In genomic region chr11:64297722-64298358, GRCh38 we compare ENCODE assay signal across 30 cellular contexts. TPM values are rescaled to one million over a fixed set of nuclear protein-coding genes. Genes with fewer than 3 reads are reported as not detected.
A peak's percentile ranks its signal among the peaks of the same experiment; 100 is the strongest.
DNase-seq lines count a peak whose midpoint lies in the region; ATAC-seq, FAIRE-seq and TF ChIP-seq lines count a peak whose summit lies in the region.
"Had no signal": no experiment of that assay in that cellular context is flagged by ENCODE, and none has a peak within 500 bp of the region (broad histone marks: within the 10 kb centered on the region; RNA-seq: fewer than 3 reads in every experiment).

No MANE protein-coding gene starts in this region.

- POLR2A ChIA-PET in HEK293 (lab: Yijun Ruan, JAX) = no interaction called here
- POLR2A ChIA-PET in K562 (lab: Yijun Ruan, JAX) = no interaction called here

- no peaks in the 10 kb centered on the region for H3K9me1 ChIP-seq in K562 (ENCODE audit: control insufficient read depth, insufficient read depth, low read length)

- TF ChIP-seq EP300 in K562 (IDR thresholded peaks at IDR 0.05; ENCODE audit: low read length) = no peak

- no peaks in the 10 kb centered on the region; the same call in 1 of the 2 replicates for H3K9me3 ChIP-seq in ES-I3 (ENCODE audit: control insufficient read depth, insufficient read depth, low read length)
- H3K9me3 ChIP-seq in HEK293 (ENCODE audit: control insufficient read depth, insufficient read depth, low read depth, low read length) = no peaks in the 10 kb centered on the region
- no peaks in the 10 kb centered on the region for H3K9me3 ChIP-seq in K562 (replicated peaks; ENCODE audit: control insufficient read depth, insufficient read depth, low read depth, low read length)
- H3K9me3 ChIP-seq in mucosa of descending colon = no peaks in the 10 kb centered on the region
- H3K9me3 ChIP-seq: Peyer's patch, tibial artery had no signal

- no peak overlapping the region for H3K4me3 ChIP-seq in HEK293 (ENCODE audit: low read depth, low read length)
- H3K4me3 ChIP-seq in K562 = no peak overlapping the region
- no peak overlapping the region for H3K4me3 ChIP-seq in mucosa of descending colon
- H3K4me3 ChIP-seq: Peyer's patch, tibial artery had no signal

- peaks cover 42 to 49% of the 10 kb centered on the region in 2 experiments for H3K27me3 ChIP-seq in K562 (ENCODE audit: control insufficient read depth in 2 of 2, insufficient read depth in 2 of 2, low read length in 2 of 2)

- no peaks in the 10 kb centered on the region; the same call in 1 of the 2 replicates for H4K20me1 ChIP-seq in K562 (replicated peaks; ENCODE audit: control insufficient read depth, insufficient read depth, low read length)

- H2AFZ ChIP-seq in K562 (ENCODE audit: low read depth, low read length) = no peak overlapping the region
- H2AFZ ChIP-seq: parathyroid adenoma had no signal

- 36% methylated on average over 18 of the region's 18 CpGs for WGBS in K562 (ENCODE audit: insufficient coverage, low coverage, missing lambda C conversion rate)

- TF ChIP-seq POLR2A in K562 (conservative IDR thresholded peaks at IDR 0.05) = no peak

- peak overlapping the region; percentile 3; the same call in 1 of the 2 replicates for H3K9ac ChIP-seq in ES-I3 (ENCODE audit: low read depth, low read length)
- H3K9ac ChIP-seq in K562 (ENCODE audit: insufficient read depth in 1 of 2, low read depth in 2 of 2, low read length in 2 of 2) = no peak overlapping the region
- H3K9ac ChIP-seq: parathyroid adenoma had no signal

- TF ChIP-seq RAD21 in K562 (CRISPR knock-in tag; conservative IDR thresholded peaks at IDR 0.05 in 1 of 2, IDR thresholded peaks at IDR 0.05 in 1 of 2) = no peak

- ATAC-seq in K562 (no peak), mucosa of descending colon (no peak)
- ATAC-seq: activated CD8-positive, alpha-beta T cell treated with anti-CD3 and anti-CD28 coated beads for 36 hours; naive thymus-derived CD8-positive, alpha-beta T cell; SK-N-SH treated with all-trans-retinoic acid at 6 μM for 48 hours; stimulated activated naive B cell treated with anti-CD40 and anti-IgM and Interleukin-4, amounts not matched to agents 10 μg/mL and 1 μg/mL and 100 μg/mL, for 72 hours had no signal

- no TSS peak for BruUV-seq in K562 (replicated peaks; lab: Mats Ljungman, UMichigan)

- no peak overlapping the region for H3K4me2 ChIP-seq in K562 (ENCODE audit: insufficient read depth, low read length)

- no peak for FAIRE-seq in K562 (lab: Jason Lieb, UNC)
- FAIRE-seq: HTR-8/SVneo, keratinocyte had no signal

- H3K36me3 ChIP-seq in ES-I3 (ENCODE audit: insufficient read depth, low read length) = no peaks in the 10 kb centered on the region
- no peaks in the 10 kb centered on the region for H3K36me3 ChIP-seq in HEK293 (ENCODE audit: control insufficient read depth in 2 of 2, insufficient read depth in 1 of 2, low read length in 2 of 2)
- no peaks in the 10 kb centered on the region for H3K36me3 ChIP-seq in K562 (ENCODE audit: control insufficient read depth, insufficient read depth, low read length)
- no peaks in the 10 kb centered on the region for H3K36me3 ChIP-seq in mucosa of descending colon (ENCODE audit: low read depth)
- H3K36me3 ChIP-seq: Peyer's patch, tibial artery had no signal

- no peak for TF ChIP-seq CTCF in HEK293 (tag by site-specific recombination; IDR thresholded peaks at IDR 0.05)
- TF ChIP-seq CTCF in K562 (IDR thresholded peaks at IDR 0.05 in 2 of 3, conservative IDR thresholded peaks at IDR 0.05 in 1 of 3; ENCODE audit: insufficient read depth in 2 of 3, low read depth in 1 of 3, low read length in 3 of 3) = no peak
- TF ChIP-seq CTCF in mucosa of descending colon (IDR thresholded peaks at IDR 0.05) = no peak

- intact Hi-C loops in K562 (cut with micrococcal nuclease) = no loop called here
- intact Hi-C loops in mucosa of descending colon (cut with DNase I, micrococcal nuclease) = no loop called here

- DNase-seq in K562 (ENCODE audit: extremely low read depth in 1 of 4, low spot score in 3 of 4) = no peak
- DNase-seq in mucosa of descending colon = peak in 2 of 3 donors; percentile 53 to 62
- no peak for DNase-seq in foreskin melanocyte
- no peak for DNase-seq in anterior cingulate cortex (lab: John Stamatoyannopoulos, UW)
- DNase-seq in KG1 (lab: John Stamatoyannopoulos, UW) = no peak
- DNase-seq: activated CD4-positive, CD25-positive, alpha-beta regulatory T cell; activated CD8-positive, alpha-beta T cell treated with anti-CD3 and anti-CD28 coated beads for 36 hours; CD4-positive, alpha-beta memory T cell; central memory CD4-positive, alpha-beta T cell; hippocampal formation; NCI-H1417 treated with DMSO at 0.1 percent for 48 hours; NCI-H226; NK-92 treated with Interleukin-12 subunit alpha and Interleukin-12 subunit beta, amount 100 ng/mL, for 24 hours; stimulated activated CD4-positive, alpha-beta T cell treated with anti-CD3 and anti-CD28 coated beads, Interleukin-1b, Interleukin-23, amount 100 ng/mL, for 48 hours; stimulated activated naive B cell treated with anti-CD40 and anti-IgM and Interleukin-4, amounts not matched to agents 10 μg/mL and 1 μg/mL and 100 μg/mL, for 72 hours; T-helper 9 cell; tibial artery had no signal

- in situ Hi-C loops in K562 (cut with MboI) = no loop called here

- H3K4me1 ChIP-seq in ES-I3 (ENCODE audit: insufficient read depth, low read length) (no peaks in the 10 kb centered on the region; the same call in 1 of the 2 replicates), HEK293 (ENCODE audit: control insufficient read depth, insufficient read depth, low read length) (no peaks in the 10 kb centered on the region), K562 (replicated peaks in 1 of 2; ENCODE audit: control insufficient read depth in 2 of 2, insufficient read depth in 2 of 2, low read length in 2 of 2) (peaks cover 3 to 38% of the 10 kb centered on the region in 2 experiments; a peak in 4 of 5 replicates), mucosa of descending colon (ENCODE audit: low read depth) (peaks cover 23% of the 10 kb centered on the region)

- CTCF ChIA-PET in HEK293 (lab: Yijun Ruan, JAX) (interaction anchor here (0.6 kb wide), 1 partner anchor 11 kb away, joined by 3 read pairs; no protein-coding TSS in a partner anchor), K562 (lab: Yijun Ruan, JAX; ENCODE audit: low intra/inter-chr PET ratio) (no interaction called here)

- no peak overlapping the region for H3K27ac ChIP-seq in HEK293 (ENCODE audit: extremely low read depth, low read depth, low read length)
- no peak overlapping the region for H3K27ac ChIP-seq in K562 (ENCODE audit: extremely low read depth, low read depth, low read length)
- H3K27ac ChIP-seq: epithelial cell of prostate, parathyroid adenoma, Peyer's patch, tibial artery had no signal

- H3K79me2 ChIP-seq in K562 (ENCODE audit: control insufficient read depth, insufficient read depth, low read length) = no peaks in the 10 kb centered on the region
- H3K79me2 ChIP-seq: parathyroid adenoma had no signal

RNA-seq across cellular contexts. Expression of gene CATSPERZ, which starts 2.3 kb away (rescaled TPM):
- total RNA-seq in K562 (2011; cell fraction: chromatin; rRNA removed; ENCODE audit: low replicate concordance) = 3.6 TPM in 1 of 2 replicates, not detected in the other
- total RNA-seq in K562 (2011; cell fraction: nucleolus; rRNA removed) = 1.5 and 2.8 TPM in 2 replicates
- 0.59 and 0.99 TPM in 2 replicates for total RNA-seq in K562 (2011; cell fraction: nucleoplasm; rRNA removed)
- total RNA-seq in K562 (2014; rRNA removed) (8.5 TPM in 2 replicates), K562 (2014; rRNA removed; fragmentation: Illumina TruSeq; extraction: Trizol) (1.2 and 1.6 TPM in 2 replicates), K562 (2015; rRNA removed; fragmentation: Illumina TruSeq; extraction: Trizol) (3.8 and 4.1 TPM in 2 replicates), K562 (2021) (5.1 and 5.4 TPM in 2 replicates), mucosa of descending colon (not detected)
- polyA plus RNA-seq in K562 (2011; rRNA removed) (0.86 and 1.2 TPM in 2 replicates), K562 (2014; fragmentation: Illumina TruSeq; extraction: Trizol) (3.5 and 4.3 TPM in 2 replicates), K562 (2014; fragmentation: Nextera tagmentation; extraction: Ambion mirVana) (1 to 10 TPM; 1.3 to 2.2 TPM), K562 (2014; rRNA removed) (5.3 and 8.3 TPM in 2 replicates)
- polyA plus RNA-seq in K562 (2011; cell fraction: cytosol; rRNA removed) = 2.9 and 3.2 TPM in 2 replicates
- 1.5 and 2.0 TPM in 2 replicates for polyA plus RNA-seq in K562 (2011; cell fraction: nucleus; rRNA removed)
- 4.4 and 4.7 TPM in 2 replicates for polyA plus RNA-seq in K562 (2012)
- 0.32 TPM in 1 of 2 replicates, not detected in the other for polyA minus RNA-seq in K562 (2011; rRNA and poly(A)+ RNA removed)
- polyA minus RNA-seq in K562 (2011; cell fraction: cytosol; rRNA and poly(A)+ RNA removed) = not detected in 2 replicates
- not detected in 2 replicates for polyA minus RNA-seq in K562 (2011; cell fraction: nucleus; rRNA and poly(A)+ RNA removed)
- total RNA-seq: CD4-positive, alpha-beta memory T cell; dermis microvascular lymphatic vessel endothelial cell; fibroblast of villous mesenchyme; H4; mesenteric fat pad; naive thymus-derived CD8-positive, alpha-beta T cell had no signal
- polyA plus RNA-seq: CD4-positive, alpha-beta memory T cell; naive thymus-derived CD8-positive, alpha-beta T cell had no signal

RNA-seq across cellular contexts. Expression of gene KCNK4, which starts 6.7 kb away (rescaled TPM):
- total RNA-seq in K562 (2011; cell fraction: chromatin; rRNA removed; ENCODE audit: low replicate concordance) = 0.37 and 0.74 TPM in 2 replicates
- total RNA-seq in K562 (2011; cell fraction: nucleolus; rRNA removed) = 0.17 and 0.26 TPM in 2 replicates
- 0.44 TPM in 1 of 2 replicates, not detected in the other for total RNA-seq in K562 (2011; cell fraction: nucleoplasm; rRNA removed)
- total RNA-seq in K562 (2014; rRNA removed) (not detected in 2 replicates), K562 (2014; rRNA removed; fragmentation: Illumina TruSeq; extraction: Trizol) (not detected in 2 replicates), K562 (2015; rRNA removed; fragmentation: Illumina TruSeq; extraction: Trizol) (not detected in 2 replicates), K562 (2021) (not detected in 2 replicates), mucosa of descending colon (not detected)
- polyA plus RNA-seq in K562 (2011; rRNA removed) (not detected in 2 replicates), K562 (2014; fragmentation: Illumina TruSeq; extraction: Trizol) (not detected in 2 replicates), K562 (2014; fragmentation: Nextera tagmentation; extraction: Ambion mirVana) (not detected), K562 (2014; rRNA removed) (not detected in 2 replicates)
- not detected in 2 replicates for polyA plus RNA-seq in K562 (2011; cell fraction: cytosol; rRNA removed)
- polyA plus RNA-seq in K562 (2011; cell fraction: nucleus; rRNA removed) = 0.13 and 0.14 TPM in 2 replicates
- polyA plus RNA-seq in K562 (2012) = 0.05 TPM in 1 of 2 replicates, not detected in the other
- polyA minus RNA-seq in K562 (2011; rRNA and poly(A)+ RNA removed) = not detected in 2 replicates
- polyA minus RNA-seq in K562 (2011; cell fraction: cytosol; rRNA and poly(A)+ RNA removed) = not detected in 2 replicates
- not detected in 2 replicates for polyA minus RNA-seq in K562 (2011; cell fraction: nucleus; rRNA and poly(A)+ RNA removed)
- total RNA-seq: CD4-positive, alpha-beta memory T cell; dermis microvascular lymphatic vessel endothelial cell; fibroblast of villous mesenchyme; H4; mesenteric fat pad; naive thymus-derived CD8-positive, alpha-beta T cell; Peyer's patch had no signal
- polyA plus RNA-seq: CD4-positive, alpha-beta memory T cell; keratinocyte; naive thymus-derived CD8-positive, alpha-beta T cell had no signal

RNA-seq across cellular contexts. Expression of gene ESRRA, which starts 7.5 kb away (rescaled TPM):
- total RNA-seq in K562 (2011; cell fraction: chromatin; rRNA removed; ENCODE audit: low replicate concordance) = 59.5 and 126 TPM in 2 replicates
- 77.2 and 79.9 TPM in 2 replicates for total RNA-seq in K562 (2011; cell fraction: nucleolus; rRNA removed)
- total RNA-seq in K562 (2011; cell fraction: nucleoplasm; rRNA removed) = 58.7 and 66.9 TPM in 2 replicates
- total RNA-seq in K562 (2014; rRNA removed) (89.2 and 89.7 TPM in 2 replicates), K562 (2014; rRNA removed; fragmentation: Illumina TruSeq; extraction: Trizol) (13.8 and 17.3 TPM in 2 replicates), K562 (2015; rRNA removed; fragmentation: Illumina TruSeq; extraction: Trizol) (30.3 and 31.4 TPM in 2 replicates), K562 (2021) (76.5 and 84.1 TPM in 2 replicates), mucosa of descending colon (100 to 1,000 TPM; 126 to 204 (median 183) TPM)
- polyA plus RNA-seq in K562 (2011; rRNA removed) (23.7 and 35.6 TPM in 2 replicates), K562 (2014; fragmentation: Illumina TruSeq; extraction: Trizol) (15.3 and 27.6 TPM in 2 replicates), K562 (2014; fragmentation: Nextera tagmentation; extraction: Ambion mirVana) (1 to 10 TPM in 1 of 2 experiments, under 1 TPM in 1; 0.27 to 1.0 TPM), K562 (2014; rRNA removed) (69.0 and 75.5 TPM in 2 replicates)
- polyA plus RNA-seq in K562 (2011; cell fraction: cytosol; rRNA removed) = 35.4 and 60.9 TPM in 2 replicates
- 37.9 and 54.0 TPM in 2 replicates for polyA plus RNA-seq in K562 (2011; cell fraction: nucleus; rRNA removed)
- 31.8 and 58.2 TPM in 2 replicates for polyA plus RNA-seq in K562 (2012)
- polyA minus RNA-seq in K562 (2011; rRNA and poly(A)+ RNA removed) = 12.5 and 13.5 TPM in 2 replicates
- polyA minus RNA-seq in K562 (2011; cell fraction: cytosol; rRNA and poly(A)+ RNA removed) = 20.4 and 30.5 TPM in 2 replicates
- 20.6 and 21.5 TPM in 2 replicates for polyA minus RNA-seq in K562 (2011; cell fraction: nucleus; rRNA and poly(A)+ RNA removed)

RNA-seq across cellular contexts. Expression of gene GPR137, which starts 12.2 kb away (rescaled TPM):
- total RNA-seq in K562 (2011; cell fraction: chromatin; rRNA removed; ENCODE audit: low replicate concordance) = 17.4 and 66.7 TPM in 2 replicates
- total RNA-seq in K562 (2011; cell fraction: nucleolus; rRNA removed) = 37.2 and 39.7 TPM in 2 replicates
- total RNA-seq in K562 (2011; cell fraction: nucleoplasm; rRNA removed) = 27.5 and 29.7 TPM in 2 replicates
- total RNA-seq in K562 (2014; rRNA removed) (10.7 and 14.8 TPM in 2 replicates), K562 (2014; rRNA removed; fragmentation: Illumina TruSeq; extraction: Trizol) (2.9 and 4.1 TPM in 2 replicates), K562 (2015; rRNA removed; fragmentation: Illumina TruSeq; extraction: Trizol) (10.9 and 11.9 TPM in 2 replicates), K562 (2021) (26.7 and 30.1 TPM in 2 replicates), mucosa of descending colon (10 to 100 TPM; 31.2 to 46.7 (median 40.6) TPM)
- polyA plus RNA-seq in K562 (2011; rRNA removed) (6.0 and 11.3 TPM in 2 replicates), K562 (2014; fragmentation: Illumina TruSeq; extraction: Trizol) (13.2 and 16.9 TPM in 2 replicates), K562 (2014; fragmentation: Nextera tagmentation; extraction: Ambion mirVana) (under 1 TPM; 0.32 to 0.52 TPM), K562 (2014; rRNA removed) (18.2 and 18.9 TPM in 2 replicates)
- 11.8 and 23.6 TPM in 2 replicates for polyA plus RNA-seq in K562 (2011; cell fraction: cytosol; rRNA removed)
- polyA plus RNA-seq in K562 (2011; cell fraction: nucleus; rRNA removed) = 58.9 and 94.9 TPM in 2 replicates
- polyA plus RNA-seq in K562 (2012) = 25.3 and 28.5 TPM in 2 replicates
- 2.8 and 3.4 TPM in 2 replicates for polyA minus RNA-seq in K562 (2011; rRNA and poly(A)+ RNA removed)
- polyA minus RNA-seq in K562 (2011; cell fraction: cytosol; rRNA and poly(A)+ RNA removed) = 10.0 and 10.6 TPM in 2 replicates
- 12.3 and 14.0 TPM in 2 replicates for polyA minus RNA-seq in K562 (2011; cell fraction: nucleus; rRNA and poly(A)+ RNA removed)

RNA-seq across cellular contexts. Expression of gene BAD, which starts 13.4 kb away (rescaled TPM):
- total RNA-seq in K562 (2011; cell fraction: chromatin; rRNA removed; ENCODE audit: low replicate concordance) = 2.4 and 7.5 TPM in 2 replicates
- 7.5 and 12.9 TPM in 2 replicates for total RNA-seq in K562 (2011; cell fraction: nucleolus; rRNA removed)
- total RNA-seq in K562 (2011; cell fraction: nucleoplasm; rRNA removed) = 4.4 and 4.8 TPM in 2 replicates
- total RNA-seq in K562 (2014; rRNA removed) = 45.6 and 58.5 TPM in 2 replicates
- 2.9 and 4.1 TPM in 2 replicates for total RNA-seq in K562 (2014; rRNA removed; fragmentation: Illumina TruSeq; extraction: Trizol)
- 18.8 and 23.8 TPM in 2 replicates for total RNA-seq in K562 (2015; rRNA removed; fragmentation: Illumina TruSeq; extraction: Trizol)
- total RNA-seq in K562 (2021) = 25.2 and 27.1 TPM in 2 replicates
- 11.8 and 21.1 TPM in 2 replicates for polyA plus RNA-seq in K562 (2011; rRNA removed)
- polyA plus RNA-seq in K562 (2011; cell fraction: cytosol; rRNA removed) = 21.0 and 30.7 TPM in 2 replicates
- polyA plus RNA-seq in K562 (2011; cell fraction: nucleus; rRNA removed) = 8.6 and 11.1 TPM in 2 replicates
- 23.1 and 33.4 TPM in 2 replicates for polyA plus RNA-seq in K562 (2012)
- 4.7 and 12.8 TPM in 2 replicates for polyA plus RNA-seq in K562 (2014; fragmentation: Illumina TruSeq; extraction: Trizol)
- polyA plus RNA-seq in K562 (2014; fragmentation: Nextera tagmentation; extraction: Ambion mirVana) = 1 to 10 TPM in 1 of 2 experiments, under 1 TPM in 1; 0.61 to 4.0 TPM
- polyA plus RNA-seq in K562 (2014; rRNA removed) = 34.3 and 43.0 TPM in 2 replicates
- polyA minus RNA-seq in K562 (2011; rRNA and poly(A)+ RNA removed) = 1.2 and 2.6 TPM in 2 replicates
- polyA minus RNA-seq in K562 (2011; cell fraction: cytosol; rRNA and poly(A)+ RNA removed) = 6.3 and 7.1 TPM in 2 replicates
- 4.2 and 7.6 TPM in 2 replicates for polyA minus RNA-seq in K562 (2011; cell fraction: nucleus; rRNA and poly(A)+ RNA removed)
- 10 to 100 TPM; 56.8 to 90.9 (median 75.4) TPM for total RNA-seq in mucosa of descending colon

Comparison
In these comparisons a context has a peak if more than half of its experiments do, and no peak if none do; other contexts are left out.
1. DNase-seq: peak in mucosa of descending colon (2 of 3); none in K562 (0 of 4), foreskin melanocyte (single experiment), anterior cingulate cortex (0 of 58) and KG1 (single experiment).